ENCODE assay signal across 7 cellular contexts in genomic region chr20:38842558-38842981, GRCh38. TPM values are rescaled to one million over a fixed set of nuclear protein-coding genes. Genes with fewer than 3 reads are reported as not detected.
DNase-seq lines count a peak whose midpoint lies in the region; ATAC-seq and TF ChIP-seq lines count a peak whose summit lies in the region.

No MANE protein-coding gene starts in this region.

- CTCF ChIA-PET in Calu3 (lab: Charles Lee) = interaction anchor here (0.6 to 1.3 kb wide), 3 partner anchors 17 to 208 kb away, joined by 3 to 4 read pairs (median 3); no protein-coding TSS in a partner anchor

- H3K9me3 Mint-ChIP-seq in Calu3 (ENCODE audit: low read depth, unreplicated experiment) = no peaks in the 10 kb centered on the region

- ATAC-seq in GM19467 (IDR thresholded peaks at IDR 0.05; ENCODE audit: unreplicated experiment) (peak; percentile 87), HG03378 (IDR thresholded peaks at IDR 0.05; ENCODE audit: unreplicated experiment) (peak; percentile 79)

- H3K27ac Mint-ChIP-seq in Calu3 (ENCODE audit: unreplicated experiment) = no peak overlapping the region

- intact Hi-C loops in Calu3 (cut with micrococcal nuclease; ENCODE audit: unreplicated experiment) = no loop called here

- no peak for TF ChIP-seq CTCF in Calu3 (IDR thresholded peaks at IDR 0.05; ENCODE audit: unreplicated experiment)

- no TSS peak for BruUV-seq in Calu3 (replicated peaks; lab: Mats Ljungman, UMichigan)

- no peaks in the 10 kb centered on the region for H3K4me1 Mint-ChIP-seq in Calu3 (ENCODE audit: low read depth, unreplicated experiment)

- no peak overlapping the region for H3K4me3 Mint-ChIP-seq in Calu3 (ENCODE audit: low read depth, unreplicated experiment)

- H3K36me3 Mint-ChIP-seq in Calu3 (ENCODE audit: insufficient read depth, unreplicated experiment) = no peaks in the 10 kb centered on the region

- H3K27me3 Mint-ChIP-seq in Calu3 (ENCODE audit: unreplicated experiment) = peaks cover 57% of the 10 kb centered on the region

- peak; percentile 60 to 71 for DNase-seq in activated CD4-positive, alpha-beta T cell treated with anti-CD3 and anti-CD28 coated beads, Interleukin-2, amount 50 U/mL, for 4 hours
- peak; percentile 71 for DNase-seq in stimulated activated CD4-positive, alpha-beta T cell treated with anti-CD3 and anti-CD28 coated beads, Interleukin-12 subunit alpha, Interleukin-12 subunit beta, amount 100 ng/mL, for 4 hours
- DNase-seq in Calu3 (no peak), DMS153 (lab: John Stamatoyannopoulos, UW) (no peak), OCI-M2 (lab: John Stamatoyannopoulos, UW; ENCODE audit: unreplicated experiment) (no peak)

RNA-seq across cellular contexts. Expression of gene PPP1R16B, which starts 37.1 kb away (rescaled TPM):
- 0.10 TPM in 1 of 2 replicates, not detected in the other for total RNA-seq in Calu3 (2022)

Comparison
In these comparisons a context has a peak if more than half of its experiments do, and no peak if none do; other contexts are left out.
1. DNase-seq: peak in activated CD4-positive, alpha-beta T cell treated with anti-CD3 and anti-CD28 coated beads, Interleukin-2, amount 50 U/mL, for 4 hours (2 of 2) and stimulated activated CD4-positive, alpha-beta T cell treated with anti-CD3 and anti-CD28 coated beads, Interleukin-12 subunit alpha, Interleukin-12 subunit beta, amount 100 ng/mL, for 4 hours (single experiment); none in Calu3 (single experiment), DMS153 (single experiment) and OCI-M2 (single experiment).